24 cellular contexts compared by ENCODE assay signal in genomic region chr2:84040281-84040680, GRCh38.
A peak's percentile ranks its signal among the peaks of the same experiment; 100 is the strongest.
DNase-seq lines count a peak whose midpoint lies in the region; ATAC-seq and TF ChIP-seq lines count a peak whose summit lies in the region.
"Had no signal": no experiment of that assay in that cellular context is flagged by ENCODE, and none has a peak within 500 bp of the region (broad histone marks: within the 10 kb centered on the region; RNA-seq: fewer than 3 reads in every experiment).

No MANE protein-coding gene starts in this region.

- H3K27me3 Mint-ChIP-seq in natural killer cell treated with Interleukin-12 subunit alpha and Interleukin-12 subunit beta and Interleukin-15 and Interleukin-18, amount 100 ng/mL, for 72 hours: peaks cover 20 to 25% of the 10 kb centered on the region in 2 donors
- H3K27me3 Mint-ChIP-seq in natural killer cell (ENCODE audit: low read depth in 2 of 2): peaks cover 9 to 23% of the 10 kb centered on the region in 2 donors
- H3K27me3 Mint-ChIP-seq in GM23338 (ENCODE audit: insufficient read depth, low read depth, poor library complexity): no peaks in the 10 kb centered on the region
- H3K27me3 Mint-ChIP-seq: B cell had no signal

- peak; percentile 33 to 36 for ATAC-seq in natural killer cell treated with Interleukin-12 subunit alpha and Interleukin-12 subunit beta and Interleukin-15 and Interleukin-18, amount 100 ng/mL, for 72 hours
- ATAC-seq in natural killer cell (no peak), GM23338 (no peak), upper lobe of right lung (peak; percentile 22), GM21447 (IDR thresholded peaks at IDR 0.05; ENCODE audit: unreplicated experiment) (no peak)
- peak; percentile 11 for ATAC-seq in stimulated activated effector memory CD8-positive, alpha-beta T cell treated with anti-CD3 and anti-CD28 coated beads, Interleukin-12 subunit alpha, Interleukin-12 subunit beta, amount 100 ng/mL, for 72 hours
- ATAC-seq: A549 had no signal

- H3K4me1 Mint-ChIP-seq in natural killer cell treated with Interleukin-12 subunit alpha and Interleukin-12 subunit beta and Interleukin-15 and Interleukin-18, amount 100 ng/mL, for 72 hours (ENCODE audit: low read depth in 2 of 2): no peaks in the 10 kb centered on the region
- no peaks in the 10 kb centered on the region for H3K4me1 Mint-ChIP-seq in natural killer cell
- H3K4me1 Mint-ChIP-seq in GM23338: no peaks in the 10 kb centered on the region
- no peaks in the 10 kb centered on the region for H3K4me1 Mint-ChIP-seq in stimulated activated effector memory CD8-positive, alpha-beta T cell treated with anti-CD3 and anti-CD28 coated beads, Interleukin-12 subunit alpha, Interleukin-12 subunit beta, amount 100 ng/mL, for 72 hours
- H3K4me1 Mint-ChIP-seq: B cell; CD8-positive, alpha-beta memory T cell had no signal

- H4K20me1 ChIP-seq in GM23338 (replicated peaks; ENCODE audit: insufficient read depth): no peaks in the 10 kb centered on the region
- H4K20me1 ChIP-seq: BLaER1 treated with 17β-estradiol and CSF1 and Interleukin-3, amounts not matched to agents 10 nM and 100 nM had no signal

- no peaks in the 10 kb centered on the region for H3K36me3 ChIP-seq in GM23338 (ENCODE audit: insufficient read depth)
- no peaks in the 10 kb centered on the region for H3K36me3 ChIP-seq in upper lobe of right lung
- H3K36me3 ChIP-seq: BLaER1 treated with 17β-estradiol and CSF1 and Interleukin-3, amounts not matched to agents 10 nM and 100 nM had no signal

- intact Hi-C loops in natural killer cell (cut with micrococcal nuclease): no loop called here
- intact Hi-C loops in upper lobe of right lung (cut with DNase I): no loop called here

- H3K9me3 ChIP-seq in upper lobe of right lung: no peaks in the 10 kb centered on the region
- H3K9me3 ChIP-seq: A549; BLaER1 treated with 17β-estradiol and CSF1 and Interleukin-3, amounts not matched to agents 10 nM and 100 nM had no signal

- 0 out of 2 replicates have a peak, but pooled peaks cover 3% of the 10 kb centered on the region for H3K9me2 ChIP-seq in GM23338 (ENCODE audit: insufficient read depth)

- no peaks in the 10 kb centered on the region for H3K79me2 ChIP-seq in GM23338 (replicated peaks; ENCODE audit: insufficient read depth)

- no peaks in the 10 kb centered on the region for H3K36me3 Mint-ChIP-seq in natural killer cell treated with Interleukin-12 subunit alpha and Interleukin-12 subunit beta and Interleukin-15 and Interleukin-18, amount 100 ng/mL, for 72 hours
- H3K36me3 Mint-ChIP-seq in natural killer cell: no peaks in the 10 kb centered on the region
- no peaks in the 10 kb centered on the region for H3K36me3 Mint-ChIP-seq in GM23338 (ENCODE audit: low read depth)
- H3K36me3 Mint-ChIP-seq in stimulated activated effector memory CD8-positive, alpha-beta T cell treated with anti-CD3 and anti-CD28 coated beads, Interleukin-12 subunit alpha, Interleukin-12 subunit beta, amount 100 ng/mL, for 72 hours: no peaks in the 10 kb centered on the region
- H3K36me3 Mint-ChIP-seq: CD8-positive, alpha-beta memory T cell had no signal

- H3K27ac ChIP-seq in GM23338 (ENCODE audit: low read depth) (no peak overlapping the region), upper lobe of right lung (no peak overlapping the region)
- H3K27ac ChIP-seq: 22Rv1; A549; BLaER1 treated with 17β-estradiol and CSF1 and Interleukin-3, amounts not matched to agents 10 nM and 100 nM; C4-2B had no signal

- H3K4me3 ChIP-seq in GM23338 (no peak overlapping the region), upper lobe of right lung (no peak overlapping the region)
- H3K4me3 ChIP-seq: A549; BLaER1 treated with 17β-estradiol and CSF1 and Interleukin-3, amounts not matched to agents 10 nM and 100 nM had no signal

- H3K4me2 ChIP-seq in GM23338: no peak overlapping the region
- H3K4me2 ChIP-seq: A549; BLaER1 treated with 17β-estradiol and CSF1 and Interleukin-3, amounts not matched to agents 10 nM and 100 nM had no signal

- H3K4me3 Mint-ChIP-seq in natural killer cell treated with Interleukin-12 subunit alpha and Interleukin-12 subunit beta and Interleukin-15 and Interleukin-18, amount 100 ng/mL, for 72 hours: no peak overlapping the region
- no peak overlapping the region for H3K4me3 Mint-ChIP-seq in natural killer cell
- H3K4me3 Mint-ChIP-seq in GM23338: no peak overlapping the region
- H3K4me3 Mint-ChIP-seq in stimulated activated effector memory CD8-positive, alpha-beta T cell treated with anti-CD3 and anti-CD28 coated beads, Interleukin-12 subunit alpha, Interleukin-12 subunit beta, amount 100 ng/mL, for 72 hours: no peak overlapping the region
- H3K4me3 Mint-ChIP-seq: B cell; CD4-positive, alpha-beta T cell; CD8-positive, alpha-beta memory T cell had no signal

- no peaks in the 10 kb centered on the region for H3K27me3 ChIP-seq in GM23338 (ENCODE audit: insufficient read depth)
- no peaks in the 10 kb centered on the region for H3K27me3 ChIP-seq in upper lobe of right lung
- H3K27me3 ChIP-seq: BLaER1 treated with 17β-estradiol and CSF1 and Interleukin-3, amounts not matched to agents 10 nM and 100 nM had no signal

- no peak for DNase-seq in natural killer cell treated with Interleukin-12 subunit alpha and Interleukin-12 subunit beta and Interleukin-15 and Interleukin-18, amount 100 ng/mL, for 72 hours (ENCODE audit: low spot score)
- DNase-seq in natural killer cell: no peak
- DNase-seq in GM23338 (ENCODE audit: low spot score): no peak
- no peak for DNase-seq in stimulated activated effector memory CD8-positive, alpha-beta T cell treated with anti-CD3 and anti-CD28 coated beads, Interleukin-12 subunit alpha, Interleukin-12 subunit beta, amount 100 ng/mL, for 72 hours (ENCODE audit: low spot score in 2 of 2)
- no peak for DNase-seq in upper lobe of right lung
- DNase-seq in GM10266 (ENCODE audit: extremely low spot score): no peak
- DNase-seq in SIG-M5 (lab: John Stamatoyannopoulos, UW): no peak
- DNase-seq: AML-193; CD4-positive, alpha-beta T cell; CD8-positive, alpha-beta memory T cell; COR-L47; DMS 273 treated with DMSO at 0.1 percent for 48 hours; DMS153; DMS53; DMS79; DND-41; EL; GDM1 had no signal

- TF ChIP-seq CTCF in natural killer cell (IDR thresholded peaks at IDR 0.05): no peak
- no peak for TF ChIP-seq CTCF in GM23338 (conservative IDR thresholded peaks at IDR 0.05; ENCODE audit: low read depth in 2 of 2)
- no peak for TF ChIP-seq CTCF in upper lobe of right lung (IDR thresholded peaks at IDR 0.05)
- no peak for TF ChIP-seq CTCF in GM10266 (IDR thresholded peaks at IDR 0.05; ENCODE audit: control insufficient read depth, insufficient read depth, low read depth, missing control alignments)

- no peaks in the 10 kb centered on the region for H3F3A ChIP-seq in GM23338 (replicated peaks; ENCODE audit: low read depth)

- H3K9me3 Mint-ChIP-seq in natural killer cell treated with Interleukin-12 subunit alpha and Interleukin-12 subunit beta and Interleukin-15 and Interleukin-18, amount 100 ng/mL, for 72 hours: no peaks in the 10 kb centered on the region
- no peaks in the 10 kb centered on the region for H3K9me3 Mint-ChIP-seq in natural killer cell
- no peaks in the 10 kb centered on the region for H3K9me3 Mint-ChIP-seq in GM23338
- H3K9me3 Mint-ChIP-seq in stimulated activated effector memory CD8-positive, alpha-beta T cell treated with anti-CD3 and anti-CD28 coated beads, Interleukin-12 subunit alpha, Interleukin-12 subunit beta, amount 100 ng/mL, for 72 hours: no peaks in the 10 kb centered on the region
- H3K9me3 Mint-ChIP-seq: CD4-positive, alpha-beta T cell; CD8-positive, alpha-beta memory T cell had no signal

- H3K4me1 ChIP-seq in GM23338 (ENCODE audit: insufficient read depth) (no peaks in the 10 kb centered on the region), upper lobe of right lung (no peaks in the 10 kb centered on the region)
- H3K4me1 ChIP-seq: A549; BLaER1 treated with 17β-estradiol and CSF1 and Interleukin-3, amounts not matched to agents 10 nM and 100 nM had no signal

- 0 out of 2 replicates have a peak overlapping the region, but pooled peaks have one; percentile 23 for H2AFZ ChIP-seq in GM23338

- H3K27ac Mint-ChIP-seq in natural killer cell treated with Interleukin-12 subunit alpha and Interleukin-12 subunit beta and Interleukin-15 and Interleukin-18, amount 100 ng/mL, for 72 hours: no peak overlapping the region
- no peak overlapping the region for H3K27ac Mint-ChIP-seq in natural killer cell
- no peak overlapping the region for H3K27ac Mint-ChIP-seq in GM23338
- H3K27ac Mint-ChIP-seq in stimulated activated effector memory CD8-positive, alpha-beta T cell treated with anti-CD3 and anti-CD28 coated beads, Interleukin-12 subunit alpha, Interleukin-12 subunit beta, amount 100 ng/mL, for 72 hours: no peak overlapping the region
- H3K27ac Mint-ChIP-seq: B cell; CD4-positive, alpha-beta T cell; CD8-positive, alpha-beta memory T cell had no signal

TF ChIP-seq in GM23338, 12 proteins besides CTCF, POLR2A, EP300 and RAD21 (continues in another document):
- no peak for TF ChIP-seq ETS1 (IDR thresholded peaks at IDR 0.05)

Comparison
In these comparisons a context has a peak if more than half of its experiments do, and no peak if none do; other contexts are left out.
1. ATAC-seq: peak in natural killer cell treated with Interleukin-12 subunit alpha and Interleukin-12 subunit beta and Interleukin-15 and Interleukin-18, amount 100 ng/mL, for 72 hours (2 of 2), stimulated activated effector memory CD8-positive, alpha-beta T cell treated with anti-CD3 and anti-CD28 coated beads, Interleukin-12 subunit alpha, Interleukin-12 subunit beta, amount 100 ng/mL, for 72 hours (single experiment) and upper lobe of right lung (single experiment); none in natural killer cell (0 of 3), GM23338 (single experiment) and GM21447 (single experiment).